ENCODE assay signal across 34 cellular contexts in genomic region chr5:115227281-115227680, GRCh38. TPM values are rescaled to one million over a fixed set of nuclear protein-coding genes. Genes with fewer than 3 reads are reported as not detected.
"Had no signal": no experiment of that assay in that cellular context is flagged by ENCODE, and none has a peak within 500 bp of the region (broad histone marks: within the 10 kb centered on the region; RNA-seq: fewer than 3 reads in every experiment).

No MANE protein-coding gene starts in this region.

- H3K4me1 Mint-ChIP-seq: activated CD4-positive, alpha-beta T cell treated with anti-CD3 and anti-CD28 coated beads, Interleukin-2, amount 10 ng/mL, durations not matched to agents 24 days and 14 days; activated T-helper 17 cell treated with anti-CD3 and anti-CD28 coated beads, Interleukin-2, amount 50 U/mL, for 72 hours had no signal

- DNase-seq: activated B cell treated with CpG ODN at 0.5 μM for 24 hours; activated CD4-positive, alpha-beta memory T cell treated with anti-CD3 and anti-CD28 coated beads for 36 hours; activated CD4-positive, alpha-beta T cell treated with anti-CD3 and anti-CD28 coated beads for 4 hours; activated CD4-positive, alpha-beta T cell treated with anti-CD3 and anti-CD28 coated beads, Interleukin-2, amount 10 ng/mL, durations not matched to agents 24 days and 14 days; activated CD4-positive, alpha-beta T cell treated with anti-CD3 and anti-CD28 coated beads, Interleukin-2, amount 50 U/mL, for 1 hour; activated CD4-positive, alpha-beta T cell treated with anti-CD3 and anti-CD28 coated beads, Interleukin-2, amount 50 U/mL, for 4 hours; activated CD4-positive, CD25-positive, alpha-beta regulatory T cell treated with anti-CD3 and anti-CD28 coated beads, Interleukin-2, amount 50 U/mL, for 72 hours; activated CD8-positive, alpha-beta memory T cell treated with anti-CD3 and anti-CD28 coated beads, Interleukin-2, amount 50 U/mL, for 4 hours; activated CD8-positive, alpha-beta T cell treated with anti-CD3 and anti-CD28 coated beads for 36 hours; activated effector memory CD4-positive, alpha-beta T cell treated with anti-CD3 and anti-CD28 coated beads, Interleukin-2, amount 50 U/mL, for 16 hours; activated gamma-delta T cell treated with Interleukin-2 at 50 U/mL for 16 hours; activated naive CD4-positive, alpha-beta T cell; activated naive CD4-positive, alpha-beta T cell treated with anti-CD3 and anti-CD28 coated beads for 36 hours; activated naive CD4-positive, alpha-beta T cell treated with anti-CD3 and anti-CD28 coated beads, Interleukin-2, amount 50 U/mL, for 16 hours; activated naive CD8-positive, alpha-beta T cell treated with anti-CD3 and anti-CD28 coated beads for 36 hours; activated T-cell treated with anti-CD3 and anti-CD28 coated beads for 4 hours; activated T-cell treated with anti-CD3 and anti-CD28 coated beads, Interleukin-2, amount 50 U/mL, for 1 hour; activated T-cell treated with anti-CD3 and anti-CD28 coated beads, Interleukin-2, amount 50 U/mL, for 4 hours; activated T-cell treated with anti-CD3 and anti-CD28 coated beads, Interleukin-2, amount 50 U/mL, for 72 hours; adrenal gland; amniotic stem cell; aorta; body of pancreas; brain microvascular endothelial cell; central memory CD4-positive, alpha-beta T cell; T-helper 1 cell; T-helper 2 cell; T-helper 9 cell had no signal

- H3K9me3 ChIP-seq: adrenal gland, body of pancreas had no signal

- H3K4me1 ChIP-seq: adrenal gland, body of pancreas had no signal

- H3K9me3 Mint-ChIP-seq: activated B cell treated with CpG ODN at 0.5 μM for 24 hours; activated CD4-positive, alpha-beta memory T cell treated with anti-CD3 and anti-CD28 coated beads for 36 hours; activated CD4-positive, alpha-beta T cell treated with anti-CD3 and anti-CD28 coated beads, Interleukin-2, amount 10 ng/mL, durations not matched to agents 24 days and 14 days; activated CD8-positive, alpha-beta T cell treated with anti-CD3 and anti-CD28 coated beads for 36 hours; activated naive CD4-positive, alpha-beta T cell treated with anti-CD3 and anti-CD28 coated beads for 36 hours; activated naive CD4-positive, alpha-beta T cell treated with anti-CD3 and anti-CD28 coated beads, Interleukin-2, amount 50 U/mL, for 72 hours; activated naive CD8-positive, alpha-beta T cell treated with anti-CD3 and anti-CD28 coated beads for 36 hours; activated T-cell treated with anti-CD3 and anti-CD28 coated beads, Interleukin-2, amount 50 U/mL, for 4 hours; activated T-cell treated with anti-CD3 and anti-CD28 coated beads, Interleukin-2, amount 50 U/mL, for 72 hours; activated T-helper 1 cell treated with anti-CD3 and anti-CD28 coated beads, Interleukin-12 subunit alpha, Interleukin-12 subunit beta, Interleukin-2, Interleukin-4 antibody, amounts not matched to agents 30 ng/mL and 10 ng/mL and 1 ng/mL, durations not matched to agents 14 hours and 24 hours and 36 hours; activated T-helper 17 cell treated with anti-CD3 and anti-CD28 coated beads, Interleukin-2, amount 50 U/mL, for 72 hours; T-helper 1 cell treated with Interleukin-12 subunit alpha and Interleukin-12 subunit beta and Interleukin-4 antibody, amounts not matched to agents 30 μg/mL and 1 μg/mL, for 36 hours; T-helper 2 cell treated with Interferon-gamma antibody and Interleukin-4, amounts not matched to agents 5 μg/mL and 100 μg/mL, for 36 hours had no signal

- H3K27me3 ChIP-seq: adrenal gland, body of pancreas, brain microvascular endothelial cell had no signal

- H3K27ac Mint-ChIP-seq: activated B cell treated with CpG ODN at 0.5 μM for 24 hours; activated CD4-positive, alpha-beta memory T cell treated with anti-CD3 and anti-CD28 coated beads for 36 hours; activated CD4-positive, alpha-beta T cell treated with anti-CD3 and anti-CD28 coated beads, Interleukin-2, amount 10 ng/mL, durations not matched to agents 24 days and 14 days; activated CD8-positive, alpha-beta T cell treated with anti-CD3 and anti-CD28 coated beads for 36 hours; activated naive CD4-positive, alpha-beta T cell treated with anti-CD3 and anti-CD28 coated beads for 36 hours; activated naive CD4-positive, alpha-beta T cell treated with anti-CD3 and anti-CD28 coated beads, Interleukin-2, amount 50 U/mL, for 72 hours; activated naive CD8-positive, alpha-beta T cell treated with anti-CD3 and anti-CD28 coated beads for 36 hours; activated T-cell treated with anti-CD3 and anti-CD28 coated beads, Interleukin-2, amount 50 U/mL, for 72 hours; activated T-helper 1 cell treated with anti-CD3 and anti-CD28 coated beads, Interleukin-12 subunit alpha, Interleukin-12 subunit beta, Interleukin-2, Interleukin-4 antibody, amounts not matched to agents 30 ng/mL and 10 ng/mL and 1 ng/mL, durations not matched to agents 14 hours and 24 hours and 36 hours; activated T-helper 17 cell treated with anti-CD3 and anti-CD28 coated beads, Interleukin-2, amount 50 U/mL, for 72 hours; T-helper 1 cell treated with Interleukin-12 subunit alpha and Interleukin-12 subunit beta and Interleukin-4 antibody, amounts not matched to agents 30 μg/mL and 1 μg/mL, for 36 hours; T-helper 2 cell treated with Interferon-gamma antibody and Interleukin-4, amounts not matched to agents 5 μg/mL and 100 μg/mL, for 36 hours had no signal

- H3K4me3 Mint-ChIP-seq: activated B cell treated with CpG ODN at 0.5 μM for 24 hours; activated CD4-positive, alpha-beta memory T cell treated with anti-CD3 and anti-CD28 coated beads for 36 hours; activated CD4-positive, alpha-beta T cell treated with anti-CD3 and anti-CD28 coated beads, Interleukin-2, amount 10 ng/mL, durations not matched to agents 24 days and 14 days; activated CD8-positive, alpha-beta T cell treated with anti-CD3 and anti-CD28 coated beads for 36 hours; activated naive CD4-positive, alpha-beta T cell treated with anti-CD3 and anti-CD28 coated beads for 36 hours; activated naive CD8-positive, alpha-beta T cell treated with anti-CD3 and anti-CD28 coated beads for 36 hours; activated T-cell treated with anti-CD3 and anti-CD28 coated beads, Interleukin-2, amount 50 U/mL, for 4 hours; activated T-cell treated with anti-CD3 and anti-CD28 coated beads, Interleukin-2, amount 50 U/mL, for 72 hours; activated T-helper 1 cell treated with anti-CD3 and anti-CD28 coated beads, Interleukin-12 subunit alpha, Interleukin-12 subunit beta, Interleukin-2, Interleukin-4 antibody, amounts not matched to agents 30 ng/mL and 10 ng/mL and 1 ng/mL, durations not matched to agents 14 hours and 24 hours and 36 hours; activated T-helper 17 cell treated with anti-CD3 and anti-CD28 coated beads, Interleukin-2, amount 50 U/mL, for 72 hours; T-helper 1 cell treated with Interleukin-12 subunit alpha and Interleukin-12 subunit beta and Interleukin-4 antibody, amounts not matched to agents 30 μg/mL and 1 μg/mL, for 36 hours; T-helper 2 cell treated with Interferon-gamma antibody and Interleukin-4, amounts not matched to agents 5 μg/mL and 100 μg/mL, for 36 hours had no signal

- H3K27me3 Mint-ChIP-seq: activated B cell treated with CpG ODN at 0.5 μM for 24 hours; activated CD4-positive, alpha-beta memory T cell treated with anti-CD3 and anti-CD28 coated beads for 36 hours; activated CD4-positive, alpha-beta T cell treated with anti-CD3 and anti-CD28 coated beads, Interleukin-2, amount 10 ng/mL, durations not matched to agents 24 days and 14 days; activated CD8-positive, alpha-beta T cell treated with anti-CD3 and anti-CD28 coated beads for 36 hours; activated naive CD8-positive, alpha-beta T cell treated with anti-CD3 and anti-CD28 coated beads for 36 hours; activated T-helper 17 cell treated with anti-CD3 and anti-CD28 coated beads, Interleukin-2, amount 50 U/mL, for 72 hours had no signal

- H3K27ac ChIP-seq: adrenal gland, body of pancreas, brain microvascular endothelial cell, VCaP had no signal

- ATAC-seq: activated CD8-positive, alpha-beta T cell treated with anti-CD3 and anti-CD28 coated beads for 36 hours; activated naive CD4-positive, alpha-beta T cell treated with anti-CD3 and anti-CD28 coated beads, Interleukin-2, amount 50 U/mL, for 72 hours; activated T-cell treated with anti-CD3 and anti-CD28 coated beads, Interleukin-2, amount 50 U/mL, for 4 hours; activated T-cell treated with anti-CD3 and anti-CD28 coated beads, Interleukin-2, amount 50 U/mL, for 72 hours; activated T-helper 17 cell treated with anti-CD3 and anti-CD28 coated beads, Interleukin-2, amount 50 U/mL, for 72 hours; body of pancreas had no signal

- H3K4me3 ChIP-seq: adrenal gland, body of pancreas had no signal

RNA-seq across cellular contexts. Expression of gene TRIM36, which starts 57.6 kb away (rescaled TPM):
- total RNA-seq: activated CD4-positive, alpha-beta memory T cell treated with anti-CD3 and anti-CD28 coated beads for 36 hours; activated T-cell treated with anti-CD3 and anti-CD28 coated beads, Interleukin-2, amount 50 U/mL, for 4 hours; activated T-cell treated with anti-CD3 and anti-CD28 coated beads, Interleukin-2, amount 50 U/mL, for 72 hours; activated T-helper 1 cell treated with anti-CD3 and anti-CD28 coated beads, Interleukin-12 subunit alpha, Interleukin-12 subunit beta, Interleukin-2, Interleukin-4 antibody, amounts not matched to agents 30 ng/mL and 10 ng/mL and 1 ng/mL, durations not matched to agents 14 hours and 24 hours and 36 hours had no signal
